In the genomic region with DNA sequence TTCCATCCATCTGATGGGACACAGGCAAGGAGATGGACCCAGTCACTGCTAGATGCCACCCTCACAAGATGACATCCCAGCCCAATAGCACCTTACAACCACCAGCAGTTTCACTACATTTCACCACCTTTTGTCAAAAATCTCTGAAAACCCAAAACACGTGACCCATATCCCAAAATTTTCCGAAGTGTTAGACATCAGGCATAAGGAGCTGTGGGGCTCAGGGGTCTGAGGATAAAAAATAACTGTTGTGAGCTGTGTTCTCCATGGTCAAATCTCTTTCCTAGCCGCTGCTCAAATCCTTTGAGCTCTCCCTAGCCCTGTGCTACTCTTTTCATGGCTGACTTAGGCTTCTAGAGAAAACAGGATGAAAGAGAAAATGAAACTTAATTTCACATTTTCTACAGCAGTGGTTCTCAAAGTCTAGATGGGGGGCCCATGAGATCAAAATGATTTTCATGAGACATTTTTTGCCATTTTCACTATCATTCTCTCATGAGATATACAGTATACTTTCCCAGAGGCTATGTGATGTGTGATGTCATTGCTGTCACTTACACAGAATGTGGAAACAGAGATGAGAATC, we compare ENCODE assay signal across 8 cellular contexts. TPM values are rescaled to one million over a fixed set of nuclear protein-coding genes. Genes with fewer than 3 reads are reported as not detected.
DNase-seq lines count a peak whose midpoint lies in the region; ATAC-seq and TF ChIP-seq lines count a peak whose summit lies in the region.

No MANE protein-coding gene starts in this region.

- DNase-seq in GM13977 (ENCODE audit: low spot score) (peak; percentile 31), UCSD-AML1 (lab: John Stamatoyannopoulos, UW; ENCODE audit: unreplicated experiment) (no peak), vagina (ENCODE audit: extremely low spot score in 2 of 2) (no peak), SW480 (ENCODE audit: low spot score) (no peak), HT-29 (ENCODE audit: low spot score) (no peak)
- no peak for DNase-seq in activated T-cell treated with anti-CD3 and anti-CD28 coated beads, Interleukin-2, amount 50 U/mL, for 72 hours

- no peaks in the 10 kb centered on the region for H3K27me3 Mint-ChIP-seq in activated T-cell treated with anti-CD3 and anti-CD28 coated beads, Interleukin-2, amount 50 U/mL, for 72 hours (ENCODE audit: low read depth)

- in situ Hi-C loops in GM13977 (cut with MboI; ENCODE audit: low pct_unique_long_range_greater_than_20kb, low sequenced_read_pairs, unreplicated experiment), result no loop called here

- H3K4me3 Mint-ChIP-seq in activated T-cell treated with anti-CD3 and anti-CD28 coated beads, Interleukin-2, amount 50 U/mL, for 72 hours, result peak overlapping the region; percentile 75 to 90

- H3K4me1 Mint-ChIP-seq in activated T-cell treated with anti-CD3 and anti-CD28 coated beads, Interleukin-2, amount 50 U/mL, for 72 hours (ENCODE audit: low read depth), result peaks cover 80% of the 10 kb centered on the region

- TF ChIP-seq CTCF in GM13977 (IDR thresholded peaks at IDR 0.05; ENCODE audit: extremely low read depth, insufficient read depth, missing control alignments) (no peak), vagina (IDR thresholded peaks at IDR 0.05) (no peak)

- no peaks in the 10 kb centered on the region for H3K36me3 ChIP-seq in vagina

- TF ChIP-seq POLR2A in vagina (IDR thresholded peaks at IDR 0.05), result no peak

- ATAC-seq in GM19455 (IDR thresholded peaks at IDR 0.05; ENCODE audit: unreplicated experiment) (peak; percentile 52), HG03060 (IDR thresholded peaks at IDR 0.05; ENCODE audit: low read depth, unreplicated experiment) (peak; percentile 29)
- ATAC-seq in activated T-cell treated with anti-CD3 and anti-CD28 coated beads, Interleukin-2, amount 50 U/mL, for 72 hours (replicated peaks in 1 of 2), result peak; percentile 61 to 62

- no peaks in the 10 kb centered on the region for H3K9me3 Mint-ChIP-seq in activated T-cell treated with anti-CD3 and anti-CD28 coated beads, Interleukin-2, amount 50 U/mL, for 72 hours

- intact Hi-C loops in vagina (cut with DNase I), result no loop called here

- H3K27me3 ChIP-seq in vagina, result no peaks in the 10 kb centered on the region

- peak overlapping the region; percentile 97 for H3K27ac Mint-ChIP-seq in activated T-cell treated with anti-CD3 and anti-CD28 coated beads, Interleukin-2, amount 50 U/mL, for 72 hours

- H3K36me3 Mint-ChIP-seq in activated T-cell treated with anti-CD3 and anti-CD28 coated beads, Interleukin-2, amount 50 U/mL, for 72 hours (ENCODE audit: insufficient read depth in 2 of 2), result peaks cover 8 to 19% of the 10 kb centered on the region in 2 donors

- no peaks in the 10 kb centered on the region for H3K4me1 ChIP-seq in vagina

- H3K27ac ChIP-seq in vagina, result no peak overlapping the region

- no peaks in the 10 kb centered on the region for H3K9me3 ChIP-seq in vagina

- no peak overlapping the region for H3K4me3 ChIP-seq in vagina

RNA-seq across cellular contexts. Expression of a gene that starts 40.7 kb away (rescaled TPM):
- total RNA-seq in activated T-cell treated with anti-CD3 and anti-CD28 coated beads, Interleukin-2, amount 50 U/mL, for 72 hours, result 10 to 100 TPM in 1 of 2 donors, 1 to 10 TPM in 1; 7.3 to 10.6 TPM
- total RNA-seq in vagina, result not detected
- total RNA-seq in HT-29 (2014; rRNA removed; shearing (Covaris generic)), result not detected in 2 replicates
